ENCODE assay signal across 1 cellular context in genomic region chr18:809985-810642, GRCh38.
TF ChIP-seq lines count a peak whose summit lies in the region.

No MANE protein-coding gene starts in this region.

TF ChIP-seq in GM12878, 131 proteins besides CTCF, POLR2A, EP300 and RAD21 (continued from another document and continues in another):
- TF ChIP-seq E2F8 (IDR thresholded peaks at IDR 0.05; ENCODE audit: low read depth, partially characterized antibody) (no peak), CBX3 (IDR thresholded peaks at IDR 0.05; ENCODE audit: borderline replicate concordance, low read depth) (no peak), MEF2A (IDR thresholded peaks at IDR 0.05; ENCODE audit: insufficient read depth, low read depth, low read length) (no peak), TBL1XR1 (IDR thresholded peaks at IDR 0.05; ENCODE audit: low read depth, low read length) (peak; percentile 23; the same call in 1 of the 2 replicates), E2F4 (IDR thresholded peaks at IDR 0.05; ENCODE audit: low read depth, low read length) (no peak), USF1 (IDR thresholded peaks at IDR 0.05; ENCODE audit: borderline replicate concordance, extremely low read length, insufficient read depth, low read depth, low read length) (no peak), NR2C2 (IDR thresholded peaks at IDR 0.05; ENCODE audit: borderline replicate concordance, control insufficient read depth, insufficient read length, low read depth) (no peak), TARDBP (IDR thresholded peaks at IDR 0.05; ENCODE audit: borderline replicate concordance) (no peak), ATF2 (IDR thresholded peaks at IDR 0.05; ENCODE audit: low read length) (0 out of 2 replicates have a peak, but pooled peaks have one; percentile 42), ZNF217 (IDR thresholded peaks at IDR 0.05) (0 out of 2 replicates have a peak, but pooled peaks have one; percentile 56), POLR2AphosphoS5 (IDR thresholded peaks at IDR 0.05; ENCODE audit: low read length) (no peak), SIN3A (IDR thresholded peaks at IDR 0.05; ENCODE audit: low read depth, low read length) (no peak), PRDM15 (CRISPR knock-in tag; IDR thresholded peaks at IDR 0.05) (no peak), KDM1A (IDR thresholded peaks at IDR 0.05; ENCODE audit: borderline replicate concordance) (no peak), KAT2A (conservative IDR thresholded peaks at IDR 0.05; ENCODE audit: control insufficient read depth, low read depth, low read length) (no peak), WRNIP1 (IDR thresholded peaks at IDR 0.05; ENCODE audit: borderline replicate concordance, low read depth, low read length) (no peak), CHD1 (IDR thresholded peaks at IDR 0.05; ENCODE audit: low read depth, low read length) (no peak), CEBPZ (IDR thresholded peaks at IDR 0.05; ENCODE audit: low read depth, low read length) (no peak), ZNF687 (IDR thresholded peaks at IDR 0.05) (no peak), BCL3 (IDR thresholded peaks at IDR 0.05; ENCODE audit: borderline replicate concordance, insufficient read depth, low read depth, low read length, poor library complexity, severe bottlenecking) (no peak), SRF (IDR thresholded peaks at IDR 0.05; ENCODE audit: low read depth in 2 of 2, low read length in 2 of 2) (no peak), BMI1 (IDR thresholded peaks at IDR 0.05; ENCODE audit: borderline replicate concordance) (no peak), REST (IDR thresholded peaks at IDR 0.05; ENCODE audit: low read depth, low read length) (no peak), ATF7 (IDR thresholded peaks at IDR 0.05; ENCODE audit: low read depth) (peak; percentile 87), MYB (IDR thresholded peaks at IDR 0.05; ENCODE audit: borderline replicate concordance, low read depth, low read length) (no peak), NFYA (IDR thresholded peaks at IDR 0.05; ENCODE audit: borderline replicate concordance, low read depth, low read length) (no peak), YBX1 (IDR thresholded peaks at IDR 0.05) (no peak), ATF3 (IDR thresholded peaks at IDR 0.05; ENCODE audit: borderline replicate concordance, extremely low read depth, low read depth, low read length) (no peak), POU2F2 (IDR thresholded peaks at IDR 0.05; ENCODE audit: borderline replicate concordance, low read depth, low read length) (no peak), GATAD2B (conservative IDR thresholded peaks at IDR 0.05; ENCODE audit: low read depth) (no peak; the same call in 1 of the 2 replicates), SMC3 (IDR thresholded peaks at IDR 0.05; ENCODE audit: borderline replicate concordance, low read length) (no peak)
